1 cellular context compared by ENCODE assay signal in the genomic region with DNA sequence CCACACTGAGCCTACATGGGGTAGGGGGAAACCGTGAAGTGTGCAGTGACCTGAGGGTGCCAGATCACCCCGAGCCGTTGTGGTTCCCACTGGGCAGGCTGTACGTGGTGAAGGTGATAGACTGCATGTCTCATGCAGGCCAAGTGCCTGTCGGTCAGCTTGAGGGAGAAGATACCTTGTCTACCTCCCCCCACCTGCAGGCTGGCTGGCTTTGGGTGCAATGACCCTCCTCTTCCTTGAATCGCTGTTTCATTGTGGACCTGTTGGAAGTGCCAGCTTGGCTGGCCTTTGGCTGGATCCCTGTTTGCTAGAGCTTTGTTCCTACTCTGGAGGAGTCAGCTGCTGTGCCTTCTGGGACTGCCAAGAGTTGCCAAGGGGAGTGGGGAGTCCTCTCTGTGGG.
TF ChIP-seq lines count a peak whose summit lies in the region.

No MANE protein-coding gene starts in this region.

TF ChIP-seq in H1, 55 proteins besides CTCF, POLR2A, EP300 and RAD21:
- TF ChIP-seq TBP (IDR thresholded peaks at IDR 0.05; ENCODE audit: low read depth, low read length) (no peak), KDM4A (IDR thresholded peaks at IDR 0.05; ENCODE audit: low read depth, low read length, severe bottlenecking) (no peak), BACH1 (IDR thresholded peaks at IDR 0.05; ENCODE audit: low read length) (no peak), YY1 (IDR thresholded peaks at IDR 0.05; ENCODE audit: low read depth, low read length) (no peak), FOSL1 (IDR thresholded peaks at IDR 0.05; ENCODE audit: insufficient read depth, low read depth, low read length) (no peak)
TF ChIP-seq in H1: peak in this region for 0.
